In genomic region chr17:77054926-77055325, GRCh38 we compare ENCODE assay signal across 1 cellular context.
TF ChIP-seq lines count a peak whose summit lies in the region.

No MANE protein-coding gene starts in this region.

TF ChIP-seq in GM23338, 12 proteins besides CTCF, POLR2A, EP300 and RAD21 (continued from another document):
- no peak for TF ChIP-seq ZNF462 (CRISPR knock-in tag; IDR thresholded peaks at IDR 0.05)
- no peak for TF ChIP-seq NANOG (IDR thresholded peaks at IDR 0.05; ENCODE audit: borderline replicate concordance)
- no peak for TF ChIP-seq JUNB (IDR thresholded peaks at IDR 0.05; ENCODE audit: unreplicated experiment)
